In the genomic region with DNA sequence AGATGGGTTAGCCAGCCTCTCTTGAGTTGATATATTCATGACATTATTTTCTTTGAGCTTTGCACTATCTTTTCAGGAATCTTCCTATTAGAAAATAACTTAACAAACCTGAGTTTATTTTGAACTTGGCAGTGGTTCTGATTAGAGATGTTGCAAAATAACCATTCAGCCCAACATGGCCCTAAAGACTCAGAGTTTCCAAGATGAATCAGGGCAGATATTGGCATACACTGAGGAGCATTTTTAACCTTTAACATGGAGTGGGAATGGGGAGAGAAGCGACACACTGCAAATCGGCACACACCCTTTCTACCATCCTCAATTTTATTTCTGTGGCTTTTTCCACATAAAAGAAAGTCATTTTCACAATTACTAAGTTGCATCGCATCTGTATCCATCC, we compare ENCODE assay signal across 24 cellular contexts.
"Had no signal": no experiment of that assay in that cellular context is flagged by ENCODE, and none has a peak within 500 bp of the region (broad histone marks: within the 10 kb centered on the region; RNA-seq: fewer than 3 reads in every experiment).

No MANE protein-coding gene starts in this region.

- H3K36me3 Mint-ChIP-seq: activated naive CD8-positive, alpha-beta T cell treated with anti-CD3 and anti-CD28 coated beads, Interleukin-2, amount 10 ng/mL, durations not matched to agents 7 days and 5 days; type B pancreatic cell had no signal

- ATAC-seq: activated T-cell treated with anti-CD3 and anti-CD28 coated beads, Interleukin-2, amount 50 U/mL, for 72 hours; left ventricle myocardium superior; right cardiac atrium had no signal

- H3K27ac Mint-ChIP-seq: activated naive CD4-positive, alpha-beta T cell treated with anti-CD3 and anti-CD28 coated beads for 36 hours; activated naive CD8-positive, alpha-beta T cell treated with anti-CD3 and anti-CD28 coated beads, Interleukin-2, amount 10 ng/mL, durations not matched to agents 7 days and 5 days; activated T-cell treated with anti-CD3 and anti-CD28 coated beads, Interleukin-2, amount 50 U/mL, for 72 hours; nephron; T-helper 1 cell treated with Interleukin-12 subunit alpha and Interleukin-12 subunit beta and Interleukin-4 antibody, amounts not matched to agents 30 μg/mL and 1 μg/mL, for 36 hours; type B pancreatic cell had no signal

- H3K27me3 ChIP-seq: brain microvascular endothelial cell, neutrophil, pancreas, vagina had no signal

- H3K36me3 ChIP-seq: brain microvascular endothelial cell, neutrophil, pancreas, thoracic aorta, vagina had no signal

- H3K27ac ChIP-seq: brain microvascular endothelial cell, neutrophil, pancreas, thoracic aorta, vagina had no signal

- H3K4me3 ChIP-seq: pancreas, thoracic aorta, vagina had no signal

- H3K4me1 ChIP-seq: pancreas, vagina had no signal

- H3K9me3 Mint-ChIP-seq: activated naive CD4-positive, alpha-beta T cell treated with anti-CD3 and anti-CD28 coated beads for 36 hours; activated naive CD8-positive, alpha-beta T cell treated with anti-CD3 and anti-CD28 coated beads, Interleukin-2, amount 10 ng/mL, durations not matched to agents 7 days and 5 days; activated T-cell treated with anti-CD3 and anti-CD28 coated beads, Interleukin-2, amount 50 U/mL, for 72 hours; nephron; T-helper 1 cell treated with Interleukin-12 subunit alpha and Interleukin-12 subunit beta and Interleukin-4 antibody, amounts not matched to agents 30 μg/mL and 1 μg/mL, for 36 hours had no signal

- H3K4me1 Mint-ChIP-seq: activated naive CD8-positive, alpha-beta T cell treated with anti-CD3 and anti-CD28 coated beads, Interleukin-2, amount 10 ng/mL, durations not matched to agents 7 days and 5 days had no signal

- DNase-seq: activated CD4-positive, alpha-beta T cell treated with anti-CD3 and anti-CD28 coated beads for 4 hours; activated CD4-positive, alpha-beta T cell treated with anti-CD3 and anti-CD28 coated beads, Interleukin-2, amount 50 U/mL, for 48 hours; activated CD4-positive, CD25-positive, alpha-beta regulatory T cell; activated effector memory CD4-positive, alpha-beta T cell treated with Interleukin-2 at 50 U/mL for 16 hours; activated naive CD4-positive, alpha-beta T cell treated with anti-CD3 and anti-CD28 coated beads for 36 hours; activated naive CD8-positive, alpha-beta T cell treated with anti-CD3 and anti-CD28 coated beads, Interleukin-2, amount 10 ng/mL, durations not matched to agents 7 days and 5 days; activated T-cell treated with anti-CD3 and anti-CD28 coated beads, Interleukin-2, amount 50 U/mL, for 72 hours; brain microvascular endothelial cell; caudate nucleus; dermis blood vessel endothelial cell; effector memory CD4-positive, alpha-beta T cell; left ventricle myocardium superior; mammary epithelial cell; pancreas; right cardiac atrium; stimulated activated CD4-positive, alpha-beta T cell treated with anti-CD3 and anti-CD28 coated beads, Interleukin-2, amount 100 ng/mL, for 48 hours; stimulated activated naive CD4-positive, alpha-beta T cell; T1000 had no signal

- H3K4me3 Mint-ChIP-seq: activated naive CD4-positive, alpha-beta T cell treated with anti-CD3 and anti-CD28 coated beads for 36 hours; activated naive CD8-positive, alpha-beta T cell treated with anti-CD3 and anti-CD28 coated beads, Interleukin-2, amount 10 ng/mL, durations not matched to agents 7 days and 5 days; activated T-cell treated with anti-CD3 and anti-CD28 coated beads, Interleukin-2, amount 50 U/mL, for 72 hours; nephron; T-helper 1 cell treated with Interleukin-12 subunit alpha and Interleukin-12 subunit beta and Interleukin-4 antibody, amounts not matched to agents 30 μg/mL and 1 μg/mL, for 36 hours; type B pancreatic cell had no signal

- H3K9me3 ChIP-seq: neutrophil, pancreas, thoracic aorta, vagina had no signal
